ENCODE assay signal across 12 cellular contexts in genomic region chr15:22420340-22420739, GRCh38. TPM values are rescaled to one million over a fixed set of nuclear protein-coding genes. Genes with fewer than 3 reads are reported as not detected.
"Had no signal": no experiment of that assay in that cellular context is flagged by ENCODE, and none has a peak within 500 bp of the region (broad histone marks: within the 10 kb centered on the region; RNA-seq: fewer than 3 reads in every experiment).

No MANE protein-coding gene starts in this region.

RNA-seq across cellular contexts. Expression of gene GOLGA6L22, which starts 38.4 kb away (rescaled TPM):
- total RNA-seq: activated CD4-positive, alpha-beta memory T cell treated with anti-CD3 and anti-CD28 coated beads, Interleukin-2, amount 10 ng/mL, durations not matched to agents 7 days and 5 days; activated CD4-positive, alpha-beta T cell treated with anti-CD3 and anti-CD28 coated beads for 36 hours; activated CD4-positive, alpha-beta T cell treated with anti-CD3 and anti-CD28 coated beads, Interleukin-2, amount 10 ng/mL, durations not matched to agents 7 days and 5 days; activated CD8-positive, alpha-beta memory T cell treated with anti-CD3 and anti-CD28 coated beads, Interleukin-2, amount 10 ng/mL, durations not matched to agents 7 days and 5 days; activated CD8-positive, alpha-beta T cell treated with anti-CD3 and anti-CD28 coated beads, Interleukin-2, amount 10 ng/mL, durations not matched to agents 7 days and 5 days; activated naive CD8-positive, alpha-beta T cell treated with anti-CD3 and anti-CD28 coated beads, Interleukin-2, amount 10 ng/mL, durations not matched to agents 7 days and 5 days; activated T-helper 2 cell treated with anti-CD3 and anti-CD28 coated beads, Interferon-gamma antibody, Interleukin-2, Interleukin-4, amounts not matched to agents 10 μg/mL and 5 μg/mL and 100 μg/mL, durations not matched to agents 14 hours and 24 hours and 36 hours; ascending aorta; breast epithelium; cardiac septum; cerebellum had no signal
- polyA plus RNA-seq: adipose tissue had no signal
